Comparison of ENCODE assay signal across 10 cellular contexts in the genomic region with DNA sequence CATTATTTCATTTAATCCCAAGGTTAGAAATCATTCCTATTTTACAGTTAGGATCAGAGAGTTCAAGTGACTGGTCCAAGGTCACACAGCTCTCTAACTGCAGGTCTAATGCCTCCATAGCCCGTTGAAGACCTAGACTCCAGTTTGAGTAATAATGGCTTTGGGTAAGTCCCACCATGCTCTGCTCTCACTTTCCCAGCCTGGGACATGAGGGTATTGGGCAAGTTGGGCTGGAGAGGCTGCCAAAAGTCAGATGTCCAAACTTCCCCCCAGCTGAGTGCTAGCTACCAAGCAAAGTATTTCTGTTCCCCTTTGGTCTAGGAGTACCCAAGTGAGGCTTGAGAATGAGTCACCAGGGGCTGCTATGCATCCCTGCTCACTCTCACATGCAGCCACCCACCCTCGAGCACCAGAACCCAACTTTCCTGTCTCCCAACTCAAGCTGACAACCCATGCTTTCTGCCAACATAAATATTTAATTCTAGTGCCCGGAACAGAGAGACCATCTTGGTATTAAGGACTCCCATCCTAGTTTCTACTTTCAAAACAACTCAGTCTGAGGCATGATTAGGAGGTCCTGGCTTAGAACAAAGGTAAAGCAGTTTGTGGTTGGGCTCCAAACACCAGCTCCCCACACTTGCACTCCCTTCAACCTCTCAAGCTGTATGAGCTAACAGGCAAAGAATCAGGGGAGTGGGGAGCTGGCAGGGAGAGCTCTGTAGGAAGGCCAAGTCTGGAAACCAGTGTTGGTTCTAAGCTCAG.
A peak's percentile ranks its signal among the peaks of the same experiment; 100 is the strongest.
DNase-seq lines count a peak whose midpoint lies in the region; ATAC-seq and TF ChIP-seq lines count a peak whose summit lies in the region.
"Had no signal": no experiment of that assay in that cellular context is flagged by ENCODE, and none has a peak within 500 bp of the region (broad histone marks: within the 10 kb centered on the region; RNA-seq: fewer than 3 reads in every experiment).

No MANE protein-coding gene starts in this region.

- no peak for TF ChIP-seq CTCF in HFFc6 (IDR thresholded peaks at IDR 0.05)
- TF ChIP-seq CTCF in BE2C (IDR thresholded peaks at IDR 0.05; ENCODE audit: low read depth, low read length), result no peak

- H3K36me3 ChIP-seq in BE2C, result peaks cover 2% of the 10 kb centered on the region; the same call in 1 of the 2 replicates

- H3K27me3 Mint-ChIP-seq in HFFc6 (ENCODE audit: insufficient read depth), result no peaks in the 10 kb centered on the region; the same call in none of the 2 replicates
- no peaks in the 10 kb centered on the region for H3K27me3 Mint-ChIP-seq in activated T-helper 1 cell treated with anti-CD3 and anti-CD28 coated beads, Interleukin-12 subunit alpha, Interleukin-12 subunit beta, Interleukin-2, Interleukin-4 antibody, amounts not matched to agents 30 ng/mL and 10 ng/mL and 1 ng/mL, durations not matched to agents 14 hours and 24 hours and 36 hours (ENCODE audit: insufficient read depth)
- H3K27me3 Mint-ChIP-seq: dendritic cell treated with granulocyte-macrophage colony-stimulating factor and Interleukin-4, amounts not matched to agents 40 ng/mL and 50 ng/mL, for 4 days had no signal

- H3K9me3 ChIP-seq in BE2C, result no peaks in the 10 kb centered on the region

- intact Hi-C loops in activated T-helper 1 cell treated with anti-CD3 and anti-CD28 coated beads, Interleukin-12 subunit alpha, Interleukin-12 subunit beta, Interleukin-2, Interleukin-4 antibody, amounts not matched to agents 30 ng/mL and 10 ng/mL and 1 ng/mL, durations not matched to agents 14 hours and 24 hours and 36 hours (cut with micrococcal nuclease), result no loop called here

- DNase-seq in HFFc6, result peak; percentile 11
- peak; percentile 64 for DNase-seq in MV-4-11 (lab: John Stamatoyannopoulos, UW)
- DNase-seq in left lobe of liver (ENCODE audit: low spot score), result no peak
- DNase-seq in activated CD4-positive, alpha-beta T cell treated with anti-CD3 and anti-CD28 coated beads for 1 hour, result no peak
- no peak for DNase-seq in BE2C
- no peak for DNase-seq in activated T-helper 1 cell treated with anti-CD3 and anti-CD28 coated beads, Interleukin-12 subunit alpha, Interleukin-12 subunit beta, Interleukin-2, Interleukin-4 antibody, amounts not matched to agents 30 ng/mL and 10 ng/mL and 1 ng/mL, durations not matched to agents 14 hours and 24 hours and 36 hours (ENCODE audit: low spot score)
- DNase-seq in stimulated activated CD8-positive, alpha-beta memory T cell treated with anti-CD3 and anti-CD28 coated beads, Interleukin-4, amount 100 ng/mL, for 48 hours, result no peak

- no peak overlapping the region; the same call in 1 of the 2 replicates for H3K27ac Mint-ChIP-seq in HFFc6
- no peak overlapping the region for H3K27ac Mint-ChIP-seq in activated T-helper 1 cell treated with anti-CD3 and anti-CD28 coated beads, Interleukin-12 subunit alpha, Interleukin-12 subunit beta, Interleukin-2, Interleukin-4 antibody, amounts not matched to agents 30 ng/mL and 10 ng/mL and 1 ng/mL, durations not matched to agents 14 hours and 24 hours and 36 hours
- H3K27ac Mint-ChIP-seq: dendritic cell treated with granulocyte-macrophage colony-stimulating factor and Interleukin-4, amounts not matched to agents 40 ng/mL and 50 ng/mL, for 4 days had no signal

- H3K27me3 ChIP-seq in BE2C, result no peaks in the 10 kb centered on the region

- no peaks in the 10 kb centered on the region for H3K4me1 ChIP-seq in BE2C

- ATAC-seq in GM18498 (IDR thresholded peaks at IDR 0.05; ENCODE audit: unreplicated experiment), result peak; percentile 92
- ATAC-seq in left lobe of liver, result peak; percentile 39

- H3K4me3 Mint-ChIP-seq in HFFc6, result no peak overlapping the region
- no peak overlapping the region for H3K4me3 Mint-ChIP-seq in activated T-helper 1 cell treated with anti-CD3 and anti-CD28 coated beads, Interleukin-12 subunit alpha, Interleukin-12 subunit beta, Interleukin-2, Interleukin-4 antibody, amounts not matched to agents 30 ng/mL and 10 ng/mL and 1 ng/mL, durations not matched to agents 14 hours and 24 hours and 36 hours
- H3K4me3 Mint-ChIP-seq: dendritic cell treated with granulocyte-macrophage colony-stimulating factor and Interleukin-4, amounts not matched to agents 40 ng/mL and 50 ng/mL, for 4 days had no signal

- peaks cover 18% of the 10 kb centered on the region for H3K4me1 Mint-ChIP-seq in HFFc6 (ENCODE audit: low read depth)
- H3K4me1 Mint-ChIP-seq in activated T-helper 1 cell treated with anti-CD3 and anti-CD28 coated beads, Interleukin-12 subunit alpha, Interleukin-12 subunit beta, Interleukin-2, Interleukin-4 antibody, amounts not matched to agents 30 ng/mL and 10 ng/mL and 1 ng/mL, durations not matched to agents 14 hours and 24 hours and 36 hours (ENCODE audit: low read depth), result no peaks in the 10 kb centered on the region

- no peaks in the 10 kb centered on the region for H3K9me3 Mint-ChIP-seq in HFFc6
- H3K9me3 Mint-ChIP-seq in activated T-helper 1 cell treated with anti-CD3 and anti-CD28 coated beads, Interleukin-12 subunit alpha, Interleukin-12 subunit beta, Interleukin-2, Interleukin-4 antibody, amounts not matched to agents 30 ng/mL and 10 ng/mL and 1 ng/mL, durations not matched to agents 14 hours and 24 hours and 36 hours, result no peaks in the 10 kb centered on the region
- H3K9me3 Mint-ChIP-seq: dendritic cell treated with granulocyte-macrophage colony-stimulating factor and Interleukin-4, amounts not matched to agents 40 ng/mL and 50 ng/mL, for 4 days had no signal

- H3K36me3 Mint-ChIP-seq in HFFc6 (ENCODE audit: low read depth), result no peaks in the 10 kb centered on the region
- H3K36me3 Mint-ChIP-seq in activated T-helper 1 cell treated with anti-CD3 and anti-CD28 coated beads, Interleukin-12 subunit alpha, Interleukin-12 subunit beta, Interleukin-2, Interleukin-4 antibody, amounts not matched to agents 30 ng/mL and 10 ng/mL and 1 ng/mL, durations not matched to agents 14 hours and 24 hours and 36 hours (ENCODE audit: low read depth), result no peaks in the 10 kb centered on the region

- H3K4me3 ChIP-seq in BE2C (ENCODE audit: low read depth, low read length), result no peak overlapping the region
- H3K4me3 ChIP-seq: skin epidermis had no signal

Comparison
In these comparisons a context has a peak if more than half of its experiments do, and no peak if none do; other contexts are left out.
1. DNase-seq: peak in HFFc6 (single experiment) and MV-4-11 (single experiment); none in left lobe of liver (single experiment), activated CD4-positive, alpha-beta T cell treated with anti-CD3 and anti-CD28 coated beads for 1 hour (single experiment), BE2C (single experiment), activated T-helper 1 cell treated with anti-CD3 and anti-CD28 coated beads, Interleukin-12 subunit alpha, Interleukin-12 subunit beta, Interleukin-2, Interleukin-4 antibody, amounts not matched to agents 30 ng/mL and 10 ng/mL and 1 ng/mL, durations not matched to agents 14 hours and 24 hours and 36 hours (single experiment) and stimulated activated CD8-positive, alpha-beta memory T cell treated with anti-CD3 and anti-CD28 coated beads, Interleukin-4, amount 100 ng/mL, for 48 hours (single experiment).